Comparison of ENCODE assay signal across 1 cellular context in the genomic region with DNA sequence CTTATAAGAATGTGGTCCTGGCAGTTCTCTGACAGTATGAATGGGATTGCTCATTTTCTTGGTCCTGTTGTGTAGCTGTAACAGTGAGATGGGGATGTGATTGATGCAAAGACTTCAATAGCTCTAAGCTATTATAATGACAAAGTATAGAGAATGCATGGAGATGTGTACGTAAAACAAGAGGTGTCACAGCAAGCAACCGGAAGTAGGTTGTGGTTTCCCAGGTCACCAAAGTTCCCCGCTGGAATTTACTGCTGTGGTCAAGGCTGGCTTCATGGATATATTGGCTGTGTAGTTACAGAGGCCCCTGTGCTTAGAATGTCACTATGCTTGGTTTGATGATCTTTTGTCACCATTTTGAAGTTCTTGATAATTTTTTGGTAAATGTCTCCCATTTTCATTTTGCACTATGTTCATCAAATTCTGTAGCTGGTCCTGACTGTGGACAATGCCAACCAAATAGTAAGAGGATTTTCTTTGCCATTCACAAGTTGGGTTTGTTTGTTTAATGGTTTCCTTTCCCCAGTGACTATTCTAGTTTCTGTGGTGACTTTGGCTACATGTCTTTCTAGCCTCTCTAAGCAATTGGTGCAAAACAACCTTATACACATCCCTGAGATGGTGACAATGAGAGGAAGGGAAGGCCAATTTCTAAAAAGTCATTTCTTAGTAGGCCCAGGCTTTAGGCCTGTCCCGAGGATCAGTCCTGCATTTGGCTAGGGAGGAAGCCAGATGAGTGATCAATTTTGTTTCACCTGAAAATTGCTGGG.
TF ChIP-seq lines count a peak whose summit lies in the region.

No MANE protein-coding gene starts in this region.

TF ChIP-seq in GM12878, 131 proteins besides CTCF, POLR2A, EP300 and RAD21:
- TF ChIP-seq CHD2 (IDR thresholded peaks at IDR 0.05; ENCODE audit: borderline replicate concordance, low read depth, low read length) (no peak), EZH2 (IDR thresholded peaks at IDR 0.05; ENCODE audit: borderline replicate concordance, control insufficient read depth, low read depth, low read length) (no peak), NFXL1 (IDR thresholded peaks at IDR 0.05; ENCODE audit: borderline replicate concordance) (no peak), STAT1 (conservative IDR thresholded peaks at IDR 0.05) (no peak), TCF12 (IDR thresholded peaks at IDR 0.05; ENCODE audit: low read depth, low read length) (no peak)
- TF ChIP-seq, protein P1, sequence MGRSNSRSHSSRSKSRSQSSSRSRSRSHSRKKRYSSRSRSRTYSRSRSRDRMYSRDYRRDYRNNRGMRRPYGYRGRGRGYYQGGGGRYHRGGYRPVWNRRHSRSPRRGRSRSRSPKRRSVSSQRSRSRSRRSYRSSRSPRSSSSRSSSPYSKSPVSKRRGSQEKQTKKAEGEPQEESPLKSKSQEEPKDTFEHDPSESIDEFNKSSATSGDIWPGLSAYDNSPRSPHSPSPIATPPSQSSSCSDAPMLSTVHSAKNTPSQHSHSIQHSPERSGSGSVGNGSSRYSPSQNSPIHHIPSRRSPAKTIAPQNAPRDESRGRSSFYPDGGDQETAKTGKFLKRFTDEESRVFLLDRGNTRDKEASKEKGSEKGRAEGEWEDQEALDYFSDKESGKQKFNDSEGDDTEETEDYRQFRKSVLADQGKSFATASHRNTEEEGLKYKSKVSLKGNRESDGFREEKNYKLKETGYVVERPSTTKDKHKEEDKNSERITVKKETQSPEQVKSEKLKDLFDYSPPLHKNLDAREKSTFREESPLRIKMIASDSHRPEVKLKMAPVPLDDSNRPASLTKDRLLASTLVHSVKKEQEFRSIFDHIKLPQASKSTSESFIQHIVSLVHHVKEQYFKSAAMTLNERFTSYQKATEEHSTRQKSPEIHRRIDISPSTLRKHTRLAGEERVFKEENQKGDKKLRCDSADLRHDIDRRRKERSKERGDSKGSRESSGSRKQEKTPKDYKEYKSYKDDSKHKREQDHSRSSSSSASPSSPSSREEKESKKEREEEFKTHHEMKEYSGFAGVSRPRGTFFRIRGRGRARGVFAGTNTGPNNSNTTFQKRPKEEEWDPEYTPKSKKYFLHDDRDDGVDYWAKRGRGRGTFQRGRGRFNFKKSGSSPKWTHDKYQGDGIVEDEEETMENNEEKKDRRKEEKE (IDR thresholded peaks at IDR 0.05): no peak
- TF ChIP-seq, protein P2, sequence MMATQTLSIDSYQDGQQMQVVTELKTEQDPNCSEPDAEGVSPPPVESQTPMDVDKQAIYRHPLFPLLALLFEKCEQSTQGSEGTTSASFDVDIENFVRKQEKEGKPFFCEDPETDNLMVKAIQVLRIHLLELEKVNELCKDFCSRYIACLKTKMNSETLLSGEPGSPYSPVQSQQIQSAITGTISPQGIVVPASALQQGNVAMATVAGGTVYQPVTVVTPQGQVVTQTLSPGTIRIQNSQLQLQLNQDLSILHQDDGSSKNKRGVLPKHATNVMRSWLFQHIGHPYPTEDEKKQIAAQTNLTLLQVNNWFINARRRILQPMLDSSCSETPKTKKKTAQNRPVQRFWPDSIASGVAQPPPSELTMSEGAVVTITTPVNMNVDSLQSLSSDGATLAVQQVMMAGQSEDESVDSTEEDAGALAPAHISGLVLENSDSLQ (IDR thresholded peaks at IDR 0.05): no peak
